In genomic region chr20:48923149-48923718, GRCh38 we compare ENCODE assay signal across 10 cellular contexts. TPM values are rescaled to one million over a fixed set of nuclear protein-coding genes. Genes with fewer than 3 reads are reported as not detected.
DNase-seq lines count a peak whose midpoint lies in the region; ATAC-seq and TF ChIP-seq lines count a peak whose summit lies in the region.
"Had no signal": no experiment of that assay in that cellular context is flagged by ENCODE, and none has a peak within 500 bp of the region (broad histone marks: within the 10 kb centered on the region; RNA-seq: fewer than 3 reads in every experiment).

No MANE protein-coding gene starts in this region.

- BruUV-seq in Caco-2 (replicated peaks; lab: Mats Ljungman, UMichigan) = no TSS peak

- in situ Hi-C loops in GM13977 (cut with MboI; ENCODE audit: low pct_unique_long_range_greater_than_20kb, low sequenced_read_pairs, unreplicated experiment) = no loop called here

- CTCF ChIA-PET in Caco-2 (lab: Charles Lee) = interaction anchor here (1.2 kb wide), 1 partner anchor 266 kb away, joined by 3 read pairs; no protein-coding TSS in a partner anchor

- TF ChIP-seq EP300 in neural cell (conservative IDR thresholded peaks at IDR 0.05; ENCODE audit: poor library complexity, severe bottlenecking) = no peak

- H3K4me1 ChIP-seq in Caco-2 = peaks cover 21% of the 10 kb centered on the region
- H3K4me1 ChIP-seq in MM.1S (ENCODE audit: low read length) = peaks cover 32% of the 10 kb centered on the region
- H3K4me1 ChIP-seq in ectodermal cell (ENCODE audit: control insufficient read depth, insufficient read depth, low read length) = no peaks in the 10 kb centered on the region

- H3K36me3 Mint-ChIP-seq in Caco-2 (ENCODE audit: insufficient read depth, unreplicated experiment) = peaks cover 9% of the 10 kb centered on the region

- H3K9ac ChIP-seq in MM.1S (ENCODE audit: low read length) (peak overlapping the region; percentile 86), neural cell (ENCODE audit: low read length) (no peak overlapping the region)

- H3K36me3 ChIP-seq in Caco-2 (ENCODE audit: control insufficient read depth, insufficient read depth, low read length) = no peaks in the 10 kb centered on the region
- H3K36me3 ChIP-seq in MM.1S (replicated peaks; ENCODE audit: insufficient read depth, low read length) = no peaks in the 10 kb centered on the region
- no peaks in the 10 kb centered on the region for H3K36me3 ChIP-seq in ectodermal cell (ENCODE audit: control insufficient read depth, insufficient read depth, low read length)
- no peaks in the 10 kb centered on the region for H3K36me3 ChIP-seq in neural cell (ENCODE audit: insufficient read depth, low read length)

- ATAC-seq in GM21619 (IDR thresholded peaks at IDR 0.05; ENCODE audit: unreplicated experiment) = no peak

- H2AFZ ChIP-seq in MM.1S (ENCODE audit: low read length) = no peak overlapping the region
- no peak overlapping the region for H2AFZ ChIP-seq in neural cell (ENCODE audit: low read depth, low read length)

- no peaks in the 10 kb centered on the region for H3K27me3 ChIP-seq in Caco-2 (replicated peaks; ENCODE audit: control insufficient read depth, insufficient read depth, low read length)
- H3K27me3 ChIP-seq in MM.1S (replicated peaks; ENCODE audit: insufficient read depth, low read length) = no peaks in the 10 kb centered on the region
- no peaks in the 10 kb centered on the region for H3K27me3 ChIP-seq in ectodermal cell (ENCODE audit: control insufficient read depth, insufficient read depth, low read length, poor library complexity, severe bottlenecking)
- H3K27me3 ChIP-seq in neural cell (ENCODE audit: insufficient read depth, low read depth, low read length) = no peaks in the 10 kb centered on the region

- H3K4me1 Mint-ChIP-seq in Caco-2 (ENCODE audit: low read depth, unreplicated experiment) = peaks cover 21% of the 10 kb centered on the region

- TF ChIP-seq CTCF in Caco-2 (IDR thresholded peaks at IDR 0.05; ENCODE audit: insufficient read depth in 1 of 2, low read depth in 1 of 2, low read length in 1 of 2, severe bottlenecking in 1 of 2, unreplicated experiment in 1 of 2) (no peak), MM.1S (IDR thresholded peaks at IDR 0.05; ENCODE audit: low read length) (no peak), neural cell (IDR thresholded peaks at IDR 0.05; ENCODE audit: poor library complexity, severe bottlenecking) (no peak), GM13977 (IDR thresholded peaks at IDR 0.05; ENCODE audit: extremely low read depth, insufficient read depth, missing control alignments) (no peak)

- H4K20me1 ChIP-seq in MM.1S (ENCODE audit: insufficient read depth, low read length) (peaks cover 12% of the 10 kb centered on the region), neural cell (ENCODE audit: insufficient read depth) (no peaks in the 10 kb centered on the region)

- H3K4me2 ChIP-seq in MM.1S (ENCODE audit: low read depth, low read length) = peak overlapping the region; percentile 79
- peak overlapping the region; percentile 86 for H3K4me2 ChIP-seq in neural cell (ENCODE audit: low read length)

- no peaks in the 10 kb centered on the region for H3K9me3 Mint-ChIP-seq in Caco-2 (ENCODE audit: unreplicated experiment)

- H3K4me3 Mint-ChIP-seq in Caco-2 (ENCODE audit: unreplicated experiment) = peak overlapping the region; percentile 84

- H3K27ac Mint-ChIP-seq in Caco-2 (ENCODE audit: unreplicated experiment) = peak overlapping the region; percentile 99

- intact Hi-C loops in Caco-2 (cut with micrococcal nuclease; ENCODE audit: unreplicated experiment) = loop anchor here (2.0 kb wide), 1 partner anchor 22 kb away; no protein-coding TSS in a partner anchor

- no peak for TF ChIP-seq RAD21 in neural cell (conservative IDR thresholded peaks at IDR 0.05)

- POLR2A ChIA-PET in Caco-2 (lab: Charles Lee) = no interaction called here

- 88 to 91% methylated on average over 3 to 4 of the region's 4 CpGs for WGBS in ectodermal cell, 2 experiments

- H3K27ac ChIP-seq in MM.1S (ENCODE audit: low read length) (peak overlapping the region; percentile 83), ectodermal cell (ENCODE audit: insufficient read depth, low read depth, low read length, poor library complexity, severe bottlenecking) (no peak overlapping the region), neural cell (ENCODE audit: low read length) (no peak overlapping the region)

- H3K9me2 ChIP-seq in MM.1S (replicated peaks; ENCODE audit: insufficient read depth, low read length) (no peaks in the 10 kb centered on the region), neural cell (ENCODE audit: insufficient read depth, low read length) (no peaks in the 10 kb centered on the region)

- H3F3A ChIP-seq in MM.1S (ENCODE audit: insufficient read depth, low read length) (peaks cover 37% of the 10 kb centered on the region), neural cell (ENCODE audit: insufficient read depth, low read length, poor library complexity, severe bottlenecking) (no peaks in the 10 kb centered on the region)

- no peaks in the 10 kb centered on the region for H3K27me3 Mint-ChIP-seq in Caco-2 (ENCODE audit: insufficient read depth, unreplicated experiment)

- DNase-seq in Caco-2 (peak in 1 of 2 experiments; percentile 33), MM.1S (no peak), NCI-H1417 treated with DMSO at 0.1 percent for 48 hours (lab: John Stamatoyannopoulos, UW) (no peak), GM13977 (ENCODE audit: low spot score) (no peak)
- DNase-seq in activated CD8-positive, alpha-beta memory T cell treated with anti-CD3 and anti-CD28 coated beads for 24 hours = no peak
- DNase-seq: activated gamma-delta T cell treated with Interleukin-2 at 50 U/mL for 16 hours, NCI-H774 had no signal

- H3K9me3 ChIP-seq in Caco-2 = no peaks in the 10 kb centered on the region
- H3K9me3 ChIP-seq in MM.1S (replicated peaks; ENCODE audit: insufficient read depth, low read length) = no peaks in the 10 kb centered on the region
- H3K9me3 ChIP-seq in ectodermal cell (ENCODE audit: control insufficient read depth, low read length) = no peaks in the 10 kb centered on the region
- no peaks in the 10 kb centered on the region for H3K9me3 ChIP-seq in neural cell (ENCODE audit: low read length)

- peaks cover 66% of the 10 kb centered on the region for H3K79me2 ChIP-seq in MM.1S (ENCODE audit: low read length)
- H3K79me2 ChIP-seq in neural cell (replicated peaks; ENCODE audit: insufficient read depth, low read length) = peaks cover 37% of the 10 kb centered on the region

- H3K4me3 ChIP-seq in Caco-2 (ENCODE audit: low read depth, low read length) (peak overlapping the region; percentile 86), MM.1S (ENCODE audit: low read length) (peak overlapping the region; percentile 80), ectodermal cell (ENCODE audit: insufficient read depth, low read depth, low read length) (peak overlapping the region; percentile 90), neural cell (ENCODE audit: low read length) (peak overlapping the region; percentile 90)

TF ChIP-seq in neural cell, 6 proteins besides CTCF, POLR2A, EP300 and RAD21:
- TF ChIP-seq SMC3 (conservative IDR thresholded peaks at IDR 0.05; ENCODE audit: poor library complexity) = no peak

RNA-seq across cellular contexts. Expression of gene ARFGEF2, which starts 1.7 kb away (rescaled TPM):
- total RNA-seq in Caco-2 (2022) = 78.8 and 83.2 TPM in 2 replicates
- 11.7 TPM for polyA plus RNA-seq in ectodermal cell (2013, experiment 1 of 4)
- 12.7 TPM for polyA plus RNA-seq in ectodermal cell (2013, experiment 2 of 4)
- polyA plus RNA-seq in ectodermal cell (2013, experiment 3 of 4) = 8.3 TPM
- polyA plus RNA-seq in ectodermal cell (2013, experiment 4 of 4) = 9.6 TPM
- polyA plus RNA-seq in neural cell = 19.8 and 21.7 TPM in 2 replicates
- 45.3 and 45.4 TPM in 2 replicates for polyA minus RNA-seq in neural cell
